Comparison of ENCODE assay signal across 1 cellular context in genomic region chr2:74856004-74856578, GRCh38.
TF ChIP-seq lines count a peak whose summit lies in the region.

No MANE protein-coding gene starts in this region.

TF ChIP-seq in HepG2, 621 proteins besides CTCF, POLR2A, EP300 and RAD21 (continued from another document):
- TF ChIP-seq LRRFIP1 (CRISPR knock-in tag; conservative IDR thresholded peaks at IDR 0.05): no peak
- TF ChIP-seq REPIN1 (CRISPR knock-in tag; IDR thresholded peaks at IDR 0.05; ENCODE audit: borderline replicate concordance, low read depth): 0 out of 2 replicates have a peak, but pooled peaks have one; percentile 48
- 0 out of 2 replicates have a peak, but pooled peaks have one; percentile 18 for TF ChIP-seq BCL3 (CRISPR knock-in tag; IDR thresholded peaks at IDR 0.05)
- TF ChIP-seq KDM5B (CRISPR knock-in tag; IDR thresholded peaks at IDR 0.05; ENCODE audit: borderline replicate concordance): peak; percentile 52; the same call in 1 of the 2 replicates
- no peak for TF ChIP-seq ZNF546 (CRISPR knock-in tag; conservative IDR thresholded peaks at IDR 0.05)
- no peak for TF ChIP-seq RAD51 (IDR thresholded peaks at IDR 0.05; ENCODE audit: borderline replicate concordance)
- TF ChIP-seq, protein P1, sequence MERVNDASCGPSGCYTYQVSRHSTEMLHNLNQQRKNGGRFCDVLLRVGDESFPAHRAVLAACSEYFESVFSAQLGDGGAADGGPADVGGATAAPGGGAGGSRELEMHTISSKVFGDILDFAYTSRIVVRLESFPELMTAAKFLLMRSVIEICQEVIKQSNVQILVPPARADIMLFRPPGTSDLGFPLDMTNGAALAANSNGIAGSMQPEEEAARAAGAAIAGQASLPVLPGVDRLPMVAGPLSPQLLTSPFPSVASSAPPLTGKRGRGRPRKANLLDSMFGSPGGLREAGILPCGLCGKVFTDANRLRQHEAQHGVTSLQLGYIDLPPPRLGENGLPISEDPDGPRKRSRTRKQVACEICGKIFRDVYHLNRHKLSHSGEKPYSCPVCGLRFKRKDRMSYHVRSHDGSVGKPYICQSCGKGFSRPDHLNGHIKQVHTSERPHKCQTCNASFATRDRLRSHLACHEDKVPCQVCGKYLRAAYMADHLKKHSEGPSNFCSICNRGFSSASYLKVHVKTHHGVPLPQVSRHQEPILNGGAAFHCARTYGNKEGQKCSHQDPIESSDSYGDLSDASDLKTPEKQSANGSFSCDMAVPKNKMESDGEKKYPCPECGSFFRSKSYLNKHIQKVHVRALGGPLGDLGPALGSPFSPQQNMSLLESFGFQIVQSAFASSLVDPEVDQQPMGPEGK (CRISPR knock-in tag; IDR thresholded peaks at IDR 0.05): peak; percentile 80
- TF ChIP-seq, protein P2, sequence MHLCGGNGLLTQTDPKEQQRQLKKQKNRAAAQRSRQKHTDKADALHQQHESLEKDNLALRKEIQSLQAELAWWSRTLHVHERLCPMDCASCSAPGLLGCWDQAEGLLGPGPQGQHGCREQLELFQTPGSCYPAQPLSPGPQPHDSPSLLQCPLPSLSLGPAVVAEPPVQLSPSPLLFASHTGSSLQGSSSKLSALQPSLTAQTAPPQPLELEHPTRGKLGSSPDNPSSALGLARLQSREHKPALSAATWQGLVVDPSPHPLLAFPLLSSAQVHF (CRISPR knock-in tag; IDR thresholded peaks at IDR 0.05): no peak
- peak; percentile 21; the same call in 1 of the 2 replicates for TF ChIP-seq HOXA5 (CRISPR knock-in tag; IDR thresholded peaks at IDR 0.05)
- peak; percentile 47; the same call in 1 of the 2 replicates for TF ChIP-seq ZNF746 (CRISPR knock-in tag; IDR thresholded peaks at IDR 0.05)
- peak; percentile 71; the same call in 1 of the 2 replicates for TF ChIP-seq SMAD3 (CRISPR knock-in tag; IDR thresholded peaks at IDR 0.05)
- no peak for TF ChIP-seq PHF5A (CRISPR knock-in tag; IDR thresholded peaks at IDR 0.05; ENCODE audit: low read depth, unreplicated experiment)
- TF ChIP-seq RBFOX2 (IDR thresholded peaks at IDR 0.05; ENCODE audit: low read depth, low read length): no peak
- peak; percentile 86 for TF ChIP-seq HHEX (CRISPR knock-in tag; IDR thresholded peaks at IDR 0.05)
- TF ChIP-seq ZNF275 (CRISPR knock-in tag; IDR thresholded peaks at IDR 0.05; ENCODE audit: borderline replicate concordance): no peak
- TF ChIP-seq CCDC6 (CRISPR knock-in tag; IDR thresholded peaks at IDR 0.05): no peak
- no peak for TF ChIP-seq ZNF446 (CRISPR knock-in tag; IDR thresholded peaks at IDR 0.05)
- no peak for TF ChIP-seq ZNF451 (CRISPR knock-in tag; IDR thresholded peaks at IDR 0.05)
- peak; percentile 56; the same call in 1 of the 2 replicates for TF ChIP-seq MED13 (CRISPR knock-in tag; IDR thresholded peaks at IDR 0.05)
- no peak for TF ChIP-seq GZF1 (CRISPR knock-in tag; IDR thresholded peaks at IDR 0.05)
- TF ChIP-seq FOXA3 (CRISPR knock-in tag; IDR thresholded peaks at IDR 0.05): peak; percentile 99
- TF ChIP-seq, protein P3, sequence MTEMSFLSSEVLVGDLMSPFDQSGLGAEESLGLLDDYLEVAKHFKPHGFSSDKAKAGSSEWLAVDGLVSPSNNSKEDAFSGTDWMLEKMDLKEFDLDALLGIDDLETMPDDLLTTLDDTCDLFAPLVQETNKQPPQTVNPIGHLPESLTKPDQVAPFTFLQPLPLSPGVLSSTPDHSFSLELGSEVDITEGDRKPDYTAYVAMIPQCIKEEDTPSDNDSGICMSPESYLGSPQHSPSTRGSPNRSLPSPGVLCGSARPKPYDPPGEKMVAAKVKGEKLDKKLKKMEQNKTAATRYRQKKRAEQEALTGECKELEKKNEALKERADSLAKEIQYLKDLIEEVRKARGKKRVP (CRISPR knock-in tag; IDR thresholded peaks at IDR 0.05): peak in 1 of 2 experiments; percentile 57; a peak in 1 of 4 replicates
- no peak for TF ChIP-seq REXO4 (CRISPR knock-in tag; IDR thresholded peaks at IDR 0.05; ENCODE audit: borderline replicate concordance)
- TF ChIP-seq, protein P4, sequence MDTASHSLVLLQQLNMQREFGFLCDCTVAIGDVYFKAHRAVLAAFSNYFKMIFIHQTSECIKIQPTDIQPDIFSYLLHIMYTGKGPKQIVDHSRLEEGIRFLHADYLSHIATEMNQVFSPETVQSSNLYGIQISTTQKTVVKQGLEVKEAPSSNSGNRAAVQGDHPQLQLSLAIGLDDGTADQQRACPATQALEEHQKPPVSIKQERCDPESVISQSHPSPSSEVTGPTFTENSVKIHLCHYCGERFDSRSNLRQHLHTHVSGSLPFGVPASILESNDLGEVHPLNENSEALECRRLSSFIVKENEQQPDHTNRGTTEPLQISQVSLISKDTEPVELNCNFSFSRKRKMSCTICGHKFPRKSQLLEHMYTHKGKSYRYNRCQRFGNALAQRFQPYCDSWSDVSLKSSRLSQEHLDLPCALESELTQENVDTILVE (CRISPR knock-in tag; IDR thresholded peaks at IDR 0.05): peak; percentile 76
- TF ChIP-seq, protein P5, sequence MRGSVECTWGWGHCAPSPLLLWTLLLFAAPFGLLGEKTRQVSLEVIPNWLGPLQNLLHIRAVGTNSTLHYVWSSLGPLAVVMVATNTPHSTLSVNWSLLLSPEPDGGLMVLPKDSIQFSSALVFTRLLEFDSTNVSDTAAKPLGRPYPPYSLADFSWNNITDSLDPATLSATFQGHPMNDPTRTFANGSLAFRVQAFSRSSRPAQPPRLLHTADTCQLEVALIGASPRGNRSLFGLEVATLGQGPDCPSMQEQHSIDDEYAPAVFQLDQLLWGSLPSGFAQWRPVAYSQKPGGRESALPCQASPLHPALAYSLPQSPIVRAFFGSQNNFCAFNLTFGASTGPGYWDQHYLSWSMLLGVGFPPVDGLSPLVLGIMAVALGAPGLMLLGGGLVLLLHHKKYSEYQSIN (CRISPR knock-in tag; IDR thresholded peaks at IDR 0.05; ENCODE audit: borderline replicate concordance): no peak
- TF ChIP-seq SAFB2 (CRISPR knock-in tag; IDR thresholded peaks at IDR 0.05; ENCODE audit: borderline replicate concordance, low read depth): 0 out of 2 replicates have a peak, but pooled peaks have one; percentile 35
- TF ChIP-seq ZNF761 (CRISPR knock-in tag; conservative IDR thresholded peaks at IDR 0.05): no peak
- peak; percentile 58 for TF ChIP-seq ZBTB10 (CRISPR knock-in tag; IDR thresholded peaks at IDR 0.05; ENCODE audit: borderline replicate concordance)
- no peak for TF ChIP-seq MLLT10 (CRISPR knock-in tag; IDR thresholded peaks at IDR 0.05)
- TF ChIP-seq ZNF225 (CRISPR knock-in tag; IDR thresholded peaks at IDR 0.05): no peak
- TF ChIP-seq NKX3-1 (CRISPR knock-in tag; IDR thresholded peaks at IDR 0.05): peak; percentile 86
- TF ChIP-seq, protein P6, sequence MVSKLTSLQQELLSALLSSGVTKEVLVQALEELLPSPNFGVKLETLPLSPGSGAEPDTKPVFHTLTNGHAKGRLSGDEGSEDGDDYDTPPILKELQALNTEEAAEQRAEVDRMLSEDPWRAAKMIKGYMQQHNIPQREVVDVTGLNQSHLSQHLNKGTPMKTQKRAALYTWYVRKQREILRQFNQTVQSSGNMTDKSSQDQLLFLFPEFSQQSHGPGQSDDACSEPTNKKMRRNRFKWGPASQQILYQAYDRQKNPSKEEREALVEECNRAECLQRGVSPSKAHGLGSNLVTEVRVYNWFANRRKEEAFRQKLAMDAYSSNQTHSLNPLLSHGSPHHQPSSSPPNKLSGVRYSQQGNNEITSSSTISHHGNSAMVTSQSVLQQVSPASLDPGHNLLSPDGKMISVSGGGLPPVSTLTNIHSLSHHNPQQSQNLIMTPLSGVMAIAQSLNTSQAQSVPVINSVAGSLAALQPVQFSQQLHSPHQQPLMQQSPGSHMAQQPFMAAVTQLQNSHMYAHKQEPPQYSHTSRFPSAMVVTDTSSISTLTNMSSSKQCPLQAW (CRISPR knock-in tag; IDR thresholded peaks at IDR 0.05): no peak
- TF ChIP-seq SRSF9 (IDR thresholded peaks at IDR 0.05; ENCODE audit: borderline replicate concordance, insufficient read depth, low read depth, low read length, poor library complexity, severe bottlenecking): no peak
- 0 out of 4 replicates have a peak, but pooled peaks of 1 of the 2 experiments have one; percentile 46 for TF ChIP-seq NR2F1 (CRISPR knock-in tag; IDR thresholded peaks at IDR 0.05)
- no peak for TF ChIP-seq IKZF1 (IDR thresholded peaks at IDR 0.05)
- TF ChIP-seq ZNF44 (CRISPR knock-in tag; IDR thresholded peaks at IDR 0.05): no peak
- peak; percentile 28; the same call in 1 of the 2 replicates for TF ChIP-seq TP53 (CRISPR knock-in tag; conservative IDR thresholded peaks at IDR 0.05)
- peak; percentile 95 for TF ChIP-seq GATAD2A (CRISPR knock-in tag; IDR thresholded peaks at IDR 0.05)
- peak; percentile 93; the same call in 1 of the 2 replicates for TF ChIP-seq DNMT3B (CRISPR knock-in tag; conservative IDR thresholded peaks at IDR 0.05)
